7 cellular contexts compared by ENCODE assay signal in genomic region chr2:111376272-111376960, GRCh38.
A peak's percentile ranks its signal among the peaks of the same experiment; 100 is the strongest.
DNase-seq lines count a peak whose midpoint lies in the region; ATAC-seq and TF ChIP-seq lines count a peak whose summit lies in the region.
"Not testable (repeated sequence)": the region's sequence is repeated elsewhere in the genome, so short reads cannot be mapped to it uniquely, and the experiment has no call there.

No MANE protein-coding gene starts in this region.

- H3K27ac Mint-ChIP-seq in chondrocyte (ENCODE audit: unreplicated experiment), result peak overlapping the region; percentile 41

- peaks cover 7 to 23% of the 10 kb centered on the region in 2 experiments; a peak in 2 of 4 replicates for H3K79me1 ChIP-seq in IMR-90 (ENCODE audit: low read depth in 1 of 2, low read length in 2 of 2)
- H3K79me1 ChIP-seq in mesenchymal stem cell (replicated peaks; ENCODE audit: low read length, poor library complexity, severe bottlenecking), result not testable (repeated sequence)

- not testable (repeated sequence) for H3K18ac ChIP-seq in IMR-90 (ENCODE audit: low read depth, low read length)
- H3K18ac ChIP-seq in mesenchymal stem cell (ENCODE audit: low read depth in 1 of 2, low read length in 2 of 2), result peak overlapping the region in 1 of 2 experiments; percentile 52

- H2AK5ac ChIP-seq in IMR-90 (ENCODE audit: low read depth, low read length); mesenchymal stem cell (ENCODE audit: low read length, severe bottlenecking): not testable (repeated sequence)

- H4K8ac ChIP-seq in IMR-90 (ENCODE audit: low read depth in 2 of 2, low read length in 2 of 2); mesenchymal stem cell (ENCODE audit: low read length): not testable (repeated sequence)

- not testable (repeated sequence) for H3K56ac ChIP-seq in IMR-90 (ENCODE audit: extremely low read depth, insufficient read depth, low read length)

- ATAC-seq in IMR-90 (ENCODE audit: low read depth), result not testable (repeated sequence)
- ATAC-seq in Right ventricle myocardium superior (ENCODE audit: poor library complexity), result peak; percentile 80
- peak; percentile 8 to 57 (median 43) for ATAC-seq in heart right ventricle
- ATAC-seq in right cardiac atrium, result peak; percentile 12 to 47
- ATAC-seq in psoas muscle, result peak; percentile 23 to 66 (median 48)

- H3K4me1 ChIP-seq in IMR-90 (ENCODE audit: control insufficient read depth, insufficient read depth, low read length); heart right ventricle; right cardiac atrium (ENCODE audit: control insufficient read depth, insufficient read depth, low read length); mesenchymal stem cell (ENCODE audit: control insufficient read depth, insufficient read depth, low read depth, low read length); psoas muscle: not testable (repeated sequence)

- H3K27me3 Mint-ChIP-seq in chondrocyte (ENCODE audit: low read depth), result not testable (repeated sequence)

- H2BK120ac ChIP-seq in IMR-90 (ENCODE audit: low read depth, low read length); mesenchymal stem cell (ENCODE audit: low read depth, low read length): not testable (repeated sequence)

- no CpG with 5 or more reads among the region's 9 CpGs for WGBS in IMR-90 (ENCODE audit: extremely low coverage in 2 of 2, insufficient read length in 1 of 2), 2 experiments
- 21 to 30% methylated on average over 3 of the region's 9 CpGs for WGBS in heart right ventricle, 2 donors
- WGBS in right cardiac atrium, result 34% methylated on average over 3 of the region's 9 CpGs
- WGBS in mesenchymal stem cell, result 68% methylated on average over 1 of the region's 9 CpGs
- 39 to 57% (median 53%) methylated on average over 3 of the region's 9 CpGs for WGBS in psoas muscle, 3 donors

- not testable (repeated sequence) for H3K4me1 Mint-ChIP-seq in chondrocyte (ENCODE audit: low read depth)

- not testable (repeated sequence) for TF ChIP-seq CTCF in IMR-90 (conservative IDR thresholded peaks at IDR 0.05; ENCODE audit: low read depth, low read length); chondrocyte (IDR thresholded peaks at IDR 0.05); heart right ventricle (IDR thresholded peaks at IDR 0.05); psoas muscle (IDR thresholded peaks at IDR 0.05)

- peaks cover 19% of the 10 kb centered on the region for H4K20me1 ChIP-seq in IMR-90 (ENCODE audit: insufficient read depth, low read length)

- H2BK20ac ChIP-seq in IMR-90 (ENCODE audit: low read depth, low read length), result not testable (repeated sequence)

- H3K4me3 Mint-ChIP-seq in chondrocyte (ENCODE audit: unreplicated experiment), result not testable (repeated sequence)

- CTCF ChIA-PET in IMR-90 (lab: Yijun Ruan, JAX), result not testable (repeated sequence)

- not testable (repeated sequence) for H3K27me3 ChIP-seq in IMR-90 (ENCODE audit: control insufficient read depth, insufficient read depth, low read length); heart right ventricle; right cardiac atrium (ENCODE audit: control insufficient read depth, insufficient read depth); mesenchymal stem cell (ENCODE audit: control insufficient read depth in 1 of 2, insufficient read depth in 1 of 2, low read length in 2 of 2); psoas muscle (ENCODE audit: insufficient read depth in 3 of 3, low read length in 2 of 3)

- not testable (repeated sequence) for TF ChIP-seq RAD21 in IMR-90 (IDR thresholded peaks at IDR 0.05; ENCODE audit: low read length)

- TF ChIP-seq POLR2A in IMR-90 (IDR thresholded peaks at IDR 0.05; ENCODE audit: low read depth, low read length), result not testable (repeated sequence)

- H3K27ac ChIP-seq in IMR-90 (ENCODE audit: insufficient read depth, low read length), result peak overlapping the region; percentile 16; the same call in 1 of the 2 replicates
- H3K27ac ChIP-seq in heart right ventricle; right cardiac atrium (ENCODE audit: low read length); mesenchymal stem cell (ENCODE audit: low read length, poor library complexity, severe bottlenecking); psoas muscle: not testable (repeated sequence)

- not testable (repeated sequence) for H2AK9ac ChIP-seq in IMR-90 (replicated peaks; ENCODE audit: low read depth, low read length, poor library complexity)

- H3K9me3 Mint-ChIP-seq in chondrocyte (ENCODE audit: low read depth), result not testable (repeated sequence)

- not testable (repeated sequence) for H2BK5ac ChIP-seq in IMR-90 (ENCODE audit: low read depth, low read length, poor library complexity, severe bottlenecking); mesenchymal stem cell (ENCODE audit: low read depth, low read length, poor library complexity, severe bottlenecking)

- H3K4me3 ChIP-seq in IMR-90 (ENCODE audit: insufficient read depth, low read depth, low read length); heart right ventricle; right cardiac atrium (ENCODE audit: low read length); mesenchymal stem cell (ENCODE audit: insufficient read depth in 1 of 2, low read depth in 1 of 2, low read length in 2 of 2); psoas muscle: not testable (repeated sequence)

- not testable (repeated sequence) for BruUV-seq in IMR-90 (replicated peaks; lab: Mats Ljungman, UMichigan)

- H3K4me2 ChIP-seq in IMR-90 (ENCODE audit: low read depth, low read length); mesenchymal stem cell (ENCODE audit: low read length, poor library complexity, severe bottlenecking): not testable (repeated sequence)

- intact Hi-C loops in IMR-90 (cut with micrococcal nuclease); Right ventricle myocardium superior (cut with DNase I); heart right ventricle (cut with DNase I); right cardiac atrium (cut with DNase I); psoas muscle (cut with DNase I): not testable (repeated sequence)

- not testable (repeated sequence) for H4K91ac ChIP-seq in IMR-90 (ENCODE audit: insufficient read depth, low read depth, low read length); mesenchymal stem cell (ENCODE audit: low read length)

- H2AFZ ChIP-seq in IMR-90 (replicated peaks; ENCODE audit: low read length, poor library complexity); mesenchymal stem cell (ENCODE audit: low read depth, low read length): not testable (repeated sequence)

- not testable (repeated sequence) for H3K9ac ChIP-seq in IMR-90 (ENCODE audit: low read depth, low read length); mesenchymal stem cell (ENCODE audit: low read length)

- POLR2A ChIA-PET in IMR-90 (lab: Charles Lee; ENCODE audit: unreplicated experiment), result not testable (repeated sequence)

- not testable (repeated sequence) for H4K5ac ChIP-seq in IMR-90 (ENCODE audit: low read depth, low read length)

- not testable (repeated sequence) for H3K14ac ChIP-seq in IMR-90 (replicated peaks; ENCODE audit: low read depth, low read length); mesenchymal stem cell (ENCODE audit: low read length in 2 of 2)

- not testable (repeated sequence) for H3K23ac ChIP-seq in IMR-90 (ENCODE audit: low read depth, low read length); mesenchymal stem cell (ENCODE audit: low read length in 2 of 2)

- not testable (repeated sequence) for H3K36me3 Mint-ChIP-seq in chondrocyte (ENCODE audit: low read depth)

- not testable (repeated sequence) for H3K9me3 ChIP-seq in IMR-90 (ENCODE audit: control insufficient read depth, insufficient read depth, low read length); heart right ventricle; right cardiac atrium (ENCODE audit: control insufficient read depth, low read length); mesenchymal stem cell (ENCODE audit: control insufficient read depth, low read length); psoas muscle

- H3K9me1 ChIP-seq in IMR-90 (ENCODE audit: insufficient read depth, low read length), result not testable (repeated sequence)

- dilution Hi-C loops in IMR-90 (cut with HindIII; ENCODE audit: low sequenced_read_pairs, unreplicated experiment), result not testable (repeated sequence)

- not testable (repeated sequence) for H3K4ac ChIP-seq in IMR-90 (ENCODE audit: low read depth, low read length); mesenchymal stem cell (ENCODE audit: low read depth in 1 of 2, low read length in 2 of 2)

- not testable (repeated sequence) for H3K36me3 ChIP-seq in IMR-90 (ENCODE audit: control insufficient read depth, insufficient read depth, low read length); heart right ventricle; mesenchymal stem cell (ENCODE audit: control insufficient read depth in 1 of 2, insufficient read depth in 2 of 2, low read depth in 1 of 2, low read length in 2 of 2); psoas muscle (ENCODE audit: insufficient read depth in 1 of 2, low read depth in 1 of 2)

- not testable (repeated sequence) for DNase-seq in IMR-90; chondrocyte (ENCODE audit: low spot score); Right ventricle myocardium superior; heart right ventricle; right cardiac atrium; psoas muscle
- DNase-seq in mesenchymal stem cell, result peak; percentile 38

- H2BK12ac ChIP-seq in mesenchymal stem cell (ENCODE audit: low read length in 2 of 2), result not testable (repeated sequence)

- in situ Hi-C loops in IMR-90 (cut with MboI; ENCODE audit: low sequenced_read_pairs), result not testable (repeated sequence)

- H2BK15ac ChIP-seq in IMR-90 (ENCODE audit: low read depth, low read length); mesenchymal stem cell (ENCODE audit: low read depth, poor library complexity, severe bottlenecking): not testable (repeated sequence)
